8 cellular contexts compared by ENCODE assay signal in genomic region chr1:205228052-205228451, GRCh38. TPM values are rescaled to one million over a fixed set of nuclear protein-coding genes. Genes with fewer than 3 reads are reported as not detected.
A peak's percentile ranks its signal among the peaks of the same experiment; 100 is the strongest.
DNase-seq lines count a peak whose midpoint lies in the region; ATAC-seq and TF ChIP-seq lines count a peak whose summit lies in the region.

No MANE protein-coding gene starts in this region.

- ATAC-seq in HG03565 (IDR thresholded peaks at IDR 0.05; ENCODE audit: unreplicated experiment) = peak; percentile 16
- ATAC-seq in GM21717 (IDR thresholded peaks at IDR 0.05; ENCODE audit: unreplicated experiment) = no peak
- no peak for ATAC-seq in GM19463 (IDR thresholded peaks at IDR 0.05; ENCODE audit: unreplicated experiment)

- TF ChIP-seq CTCF in brain microvascular endothelial cell (IDR thresholded peaks at IDR 0.05; ENCODE audit: low read depth, low read length, missing control alignments) = no peak

- DNase-seq in EL (peak; percentile 17), brain microvascular endothelial cell (no peak), NCI-H2227 (lab: John Stamatoyannopoulos, UW; ENCODE audit: unreplicated experiment) (no peak), retina (no peak)

- in situ Hi-C loops in brain microvascular endothelial cell (cut with HindIII; ENCODE audit: low pct_ligation_motif_present, low sequenced_read_pairs) = no loop called here

- peaks cover 7% of the 10 kb centered on the region for H3K4me1 ChIP-seq in mesodermal cell (ENCODE audit: control insufficient read depth, insufficient read depth, low read length, poor library complexity, severe bottlenecking)

- H3K27me3 ChIP-seq in brain microvascular endothelial cell (replicated peaks) = no peaks in the 10 kb centered on the region

- H3K27ac ChIP-seq in brain microvascular endothelial cell (no peak overlapping the region), mesodermal cell (ENCODE audit: low read depth, low read length, severe bottlenecking) (no peak overlapping the region)

- 0% methylated on average over 9 to 28 of the region's 30 CpGs for WGBS in mesodermal cell (ENCODE audit: insufficient coverage in 2 of 2), 2 experiments

- H3K4me3 ChIP-seq in brain microvascular endothelial cell (ENCODE audit: low read depth, low read length) (peak overlapping the region; percentile 67), mesodermal cell (ENCODE audit: extremely low read depth, insufficient read depth, low read length, poor library complexity, severe bottlenecking) (peak overlapping the region; percentile 48)

- H3K9me3 ChIP-seq in mesodermal cell (ENCODE audit: control insufficient read depth, low read length) = no peaks in the 10 kb centered on the region

- H3K36me3 ChIP-seq in brain microvascular endothelial cell (replicated peaks) (no peaks in the 10 kb centered on the region), mesodermal cell (ENCODE audit: control insufficient read depth, insufficient read depth, low read length) (no peaks in the 10 kb centered on the region)

RNA-seq across cellular contexts. Expression of gene TMCC2, which starts 0.3 kb away (rescaled TPM):
- 4.9 TPM for polyA plus RNA-seq in mesodermal cell (2013, experiment 1 of 2)
- polyA plus RNA-seq in mesodermal cell (2013, experiment 2 of 2) = 3.9 TPM

RNA-seq across cellular contexts. Expression of gene DSTYK, which starts 16.6 kb away (rescaled TPM):
- polyA plus RNA-seq in mesodermal cell (2013, experiment 1 of 2) = 7.4 TPM
- 6.4 TPM for polyA plus RNA-seq in mesodermal cell (2013, experiment 2 of 2)
